In the genomic region with DNA sequence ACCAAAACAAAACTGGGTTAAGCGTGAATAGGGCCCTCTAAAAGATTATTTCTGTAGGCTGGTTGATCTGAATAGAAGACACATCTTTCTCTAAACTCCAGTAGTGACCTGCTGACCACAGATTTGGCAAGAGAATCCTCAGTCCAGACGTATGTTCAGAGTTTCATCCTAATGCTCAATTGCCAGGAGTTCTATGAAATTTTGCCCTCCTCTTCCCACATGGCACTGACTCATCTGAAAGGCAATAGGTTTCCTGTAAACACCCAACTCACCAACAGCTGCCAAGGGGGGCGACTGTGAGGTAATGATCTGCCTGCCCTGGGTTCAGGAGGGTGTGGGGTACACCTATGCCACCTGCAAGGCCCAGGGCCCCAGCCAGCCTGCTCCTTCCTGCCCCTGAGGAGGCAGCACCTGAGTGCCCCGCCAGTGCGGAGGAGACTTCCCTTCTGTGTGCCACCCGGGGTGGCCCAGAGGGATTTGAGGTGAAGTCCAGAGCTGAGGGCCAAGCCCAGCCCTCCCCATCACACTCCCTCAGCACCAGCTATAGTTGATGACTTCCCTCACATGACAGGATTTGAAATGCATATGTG, we compare ENCODE assay signal across 15 cellular contexts. TPM values are rescaled to one million over a fixed set of nuclear protein-coding genes. Genes with fewer than 3 reads are reported as not detected.
DNase-seq lines count a peak whose midpoint lies in the region; ATAC-seq and TF ChIP-seq lines count a peak whose summit lies in the region.
"Had no signal": no experiment of that assay in that cellular context is flagged by ENCODE, and none has a peak within 500 bp of the region (broad histone marks: within the 10 kb centered on the region; RNA-seq: fewer than 3 reads in every experiment).

No MANE protein-coding gene starts in this region.

- H3K4me3 Mint-ChIP-seq in naive thymus-derived CD8-positive, alpha-beta T cell, result no peak overlapping the region

- no peak overlapping the region for H3K4ac ChIP-seq in neuronal stem cell (ENCODE audit: low read length)

- H3K4me2 ChIP-seq in BLaER1 (peak overlapping the region; percentile 48), neuronal stem cell (ENCODE audit: insufficient read depth, low read length, poor library complexity, severe bottlenecking) (no peak overlapping the region)

- no peak overlapping the region for H3K9ac ChIP-seq in BLaER1
- H3K9ac ChIP-seq in neuronal stem cell (ENCODE audit: low read depth, low read length, poor library complexity), result no peak overlapping the region

- H3K79me1 ChIP-seq in neuronal stem cell (ENCODE audit: low read depth, low read length), result peaks cover 2% of the 10 kb centered on the region

- no peak for TF ChIP-seq CTCF in epithelial cell of esophagus (IDR thresholded peaks at IDR 0.05; ENCODE audit: insufficient read depth, low read depth, low read length, missing control alignments)

- WGBS in neuronal stem cell (ENCODE audit: extremely low coverage in 2 of 2, insufficient read length in 2 of 2, insufficient replicate concordance in 1 of 2), 2 donors, result no CpG with 5 or more reads among the region's 6 CpGs

- POLR2A ChIA-PET in naive thymus-derived CD8-positive, alpha-beta T cell (lab: Charles Lee), result interaction anchor here (0.6 kb wide), 1 partner anchor 735 kb away, joined by 4 read pairs; no protein-coding TSS in a partner anchor

- H3K27ac ChIP-seq in BLaER1, result no peak overlapping the region
- H3K27ac ChIP-seq in neuronal stem cell (replicated peaks; ENCODE audit: low read length), result no peak overlapping the region
- H3K27ac ChIP-seq: RWPE1, transverse colon had no signal

- H3K36me3 ChIP-seq in BLaER1 (no peaks in the 10 kb centered on the region), neuronal stem cell (replicated peaks in 1 of 2; ENCODE audit: control insufficient read depth in 2 of 2, insufficient read depth in 2 of 2, low read length in 2 of 2) (no peaks in the 10 kb centered on the region)
- H3K36me3 ChIP-seq: transverse colon had no signal

- peaks cover 1 to 21% (median 9%) of the 10 kb centered on the region in 5 donors for H3K27me3 Mint-ChIP-seq in naive thymus-derived CD8-positive, alpha-beta T cell

- no peak overlapping the region for H3K4me3 ChIP-seq in BLaER1
- H3K4me3 ChIP-seq in epithelial cell of esophagus (ENCODE audit: low read length), result no peak overlapping the region
- H3K4me3 ChIP-seq in neuronal stem cell (ENCODE audit: low read length in 2 of 2), result no peak overlapping the region
- H3K4me3 ChIP-seq: GM12878, transverse colon had no signal

- DNase-seq in NCI-H226 (peak; percentile 3), epithelial cell of esophagus (ENCODE audit: low read depth) (peak; percentile 47), neuronal stem cell (ENCODE audit: low spot score) (no peak), MV-4-11 (lab: John Stamatoyannopoulos, UW) (no peak)
- DNase-seq in naive thymus-derived CD8-positive, alpha-beta T cell, result no peak
- DNase-seq: DMS79 treated with DMSO at 0.1 percent for 48 hours, NCI-H1436 treated with DMSO at 0.1 percent for 48 hours, NCI-H526, transverse colon had no signal

- no peak overlapping the region for H3K23ac ChIP-seq in neuronal stem cell (ENCODE audit: low read depth, low read length, poor library complexity)

- H2AFZ ChIP-seq in neuronal stem cell (ENCODE audit: low read length), result no peak overlapping the region

- peaks cover 0 to 6% (median 4%) of the 10 kb centered on the region in 4 donors for H3K4me1 Mint-ChIP-seq in naive thymus-derived CD8-positive, alpha-beta T cell

- H3K36me3 Mint-ChIP-seq in naive thymus-derived CD8-positive, alpha-beta T cell, result no peaks in the 10 kb centered on the region

- H3K18ac ChIP-seq in neuronal stem cell (ENCODE audit: low read length), result no peak overlapping the region

- H2AK5ac ChIP-seq in neuronal stem cell (ENCODE audit: low read depth, low read length), result peak overlapping the region; percentile 19

- H2BK12ac ChIP-seq in neuronal stem cell (ENCODE audit: low read length), result no peak overlapping the region

- no peak for ATAC-seq in HG03520 (IDR thresholded peaks at IDR 0.05; ENCODE audit: unreplicated experiment)
- ATAC-seq in GM18867 (IDR thresholded peaks at IDR 0.05; ENCODE audit: unreplicated experiment), result no peak
- ATAC-seq in naive thymus-derived CD8-positive, alpha-beta T cell, result no peak
- ATAC-seq: GM12878 had no signal

- no peak overlapping the region for H2BK5ac ChIP-seq in neuronal stem cell (ENCODE audit: low read length)

- no peaks in the 10 kb centered on the region; the same call in 1 of the 2 replicates for H3K27me3 ChIP-seq in BLaER1
- H3K27me3 ChIP-seq in neuronal stem cell (ENCODE audit: control insufficient read depth in 3 of 3, insufficient read depth in 3 of 3, low read depth in 1 of 3, low read length in 3 of 3), result peaks cover 0 to 7% (median 0%) of the 10 kb centered on the region in 3 experiments
- H3K27me3 ChIP-seq: transverse colon had no signal

- H2BK120ac ChIP-seq in neuronal stem cell (ENCODE audit: low read depth, low read length), result peak overlapping the region; percentile 16

- H3K4me1 ChIP-seq in BLaER1, result peaks cover 38% of the 10 kb centered on the region
- H3K4me1 ChIP-seq in neuronal stem cell (ENCODE audit: control insufficient read depth in 2 of 2, insufficient read depth in 1 of 2, low read depth in 1 of 2, low read length in 2 of 2), result peaks cover 0 to 6% of the 10 kb centered on the region in 2 donors

- no peaks in the 10 kb centered on the region for H3K9me3 ChIP-seq in BLaER1
- H3K9me3 ChIP-seq in neuronal stem cell (replicated peaks in 1 of 2; ENCODE audit: control insufficient read depth in 2 of 2, insufficient read depth in 1 of 2, low read depth in 1 of 2, low read length in 2 of 2), result peaks cover 0 to 4% of the 10 kb centered on the region in 2 donors
- H3K9me3 ChIP-seq: transverse colon had no signal

- no peak overlapping the region for H3K14ac ChIP-seq in neuronal stem cell (ENCODE audit: low read length)

- no peak overlapping the region for H2BK15ac ChIP-seq in neuronal stem cell (ENCODE audit: low read length)

- no peak overlapping the region for H3K27ac Mint-ChIP-seq in naive thymus-derived CD8-positive, alpha-beta T cell
- H3K27ac Mint-ChIP-seq: activated T-helper 2 cell treated with anti-CD3 and anti-CD28 coated beads, Interferon-gamma antibody, Interleukin-2, Interleukin-4, amounts not matched to agents 10 μg/mL and 5 μg/mL and 100 μg/mL, durations not matched to agents 14 hours and 24 hours and 36 hours had no signal

- no peak overlapping the region for H4K91ac ChIP-seq in neuronal stem cell (ENCODE audit: low read depth, low read length, poor library complexity)

- no peaks in the 10 kb centered on the region for H4K20me1 ChIP-seq in BLaER1

- no peak overlapping the region for H4K8ac ChIP-seq in neuronal stem cell (ENCODE audit: low read depth, low read length)

- no peaks in the 10 kb centered on the region for H3K9me3 Mint-ChIP-seq in naive thymus-derived CD8-positive, alpha-beta T cell
- H3K9me3 Mint-ChIP-seq: activated T-helper 2 cell treated with anti-CD3 and anti-CD28 coated beads, Interferon-gamma antibody, Interleukin-2, Interleukin-4, amounts not matched to agents 10 μg/mL and 5 μg/mL and 100 μg/mL, durations not matched to agents 14 hours and 24 hours and 36 hours had no signal

RNA-seq across cellular contexts. Expression of a gene that starts 8.4 kb away (rescaled TPM):
- 0.03 TPM for polyA plus RNA-seq in neuronal stem cell (2013, experiment 1 of 2)
- 0.07 TPM for polyA plus RNA-seq in neuronal stem cell (2013, experiment 2 of 2)
- total RNA-seq in naive thymus-derived CD8-positive, alpha-beta T cell, result not detected
- not detected for polyA plus RNA-seq in naive thymus-derived CD8-positive, alpha-beta T cell
- total RNA-seq: activated T-helper 2 cell treated with anti-CD3 and anti-CD28 coated beads, Interferon-gamma antibody, Interleukin-2, Interleukin-4, amounts not matched to agents 10 μg/mL and 5 μg/mL and 100 μg/mL, durations not matched to agents 14 hours and 24 hours and 36 hours; GM12878 had no signal

RNA-seq across cellular contexts. Expression of a gene that starts 53.7 kb away (rescaled TPM):
- polyA plus RNA-seq in neuronal stem cell (2013, experiment 1 of 2), result not detected
- not detected for polyA plus RNA-seq in neuronal stem cell (2013, experiment 2 of 2)
- total RNA-seq in naive thymus-derived CD8-positive, alpha-beta T cell, result not detected
- polyA plus RNA-seq in naive thymus-derived CD8-positive, alpha-beta T cell, result under 1 TPM in 1 of 3 donors, not detected in 2; 0.04 TPM
- total RNA-seq: activated T-helper 2 cell treated with anti-CD3 and anti-CD28 coated beads, Interferon-gamma antibody, Interleukin-2, Interleukin-4, amounts not matched to agents 10 μg/mL and 5 μg/mL and 100 μg/mL, durations not matched to agents 14 hours and 24 hours and 36 hours; GM12878 had no signal
- polyA plus RNA-seq: GM12878 had no signal

Comparison
In these comparisons a context has a peak if more than half of its experiments do, and no peak if none do; other contexts are left out.
1. DNase-seq: peak in NCI-H226 (single experiment) and epithelial cell of esophagus (single experiment); none in neuronal stem cell (single experiment), naive thymus-derived CD8-positive, alpha-beta T cell (0 of 10) and MV-4-11 (single experiment).